1 cellular context compared by ENCODE assay signal in the genomic region with DNA sequence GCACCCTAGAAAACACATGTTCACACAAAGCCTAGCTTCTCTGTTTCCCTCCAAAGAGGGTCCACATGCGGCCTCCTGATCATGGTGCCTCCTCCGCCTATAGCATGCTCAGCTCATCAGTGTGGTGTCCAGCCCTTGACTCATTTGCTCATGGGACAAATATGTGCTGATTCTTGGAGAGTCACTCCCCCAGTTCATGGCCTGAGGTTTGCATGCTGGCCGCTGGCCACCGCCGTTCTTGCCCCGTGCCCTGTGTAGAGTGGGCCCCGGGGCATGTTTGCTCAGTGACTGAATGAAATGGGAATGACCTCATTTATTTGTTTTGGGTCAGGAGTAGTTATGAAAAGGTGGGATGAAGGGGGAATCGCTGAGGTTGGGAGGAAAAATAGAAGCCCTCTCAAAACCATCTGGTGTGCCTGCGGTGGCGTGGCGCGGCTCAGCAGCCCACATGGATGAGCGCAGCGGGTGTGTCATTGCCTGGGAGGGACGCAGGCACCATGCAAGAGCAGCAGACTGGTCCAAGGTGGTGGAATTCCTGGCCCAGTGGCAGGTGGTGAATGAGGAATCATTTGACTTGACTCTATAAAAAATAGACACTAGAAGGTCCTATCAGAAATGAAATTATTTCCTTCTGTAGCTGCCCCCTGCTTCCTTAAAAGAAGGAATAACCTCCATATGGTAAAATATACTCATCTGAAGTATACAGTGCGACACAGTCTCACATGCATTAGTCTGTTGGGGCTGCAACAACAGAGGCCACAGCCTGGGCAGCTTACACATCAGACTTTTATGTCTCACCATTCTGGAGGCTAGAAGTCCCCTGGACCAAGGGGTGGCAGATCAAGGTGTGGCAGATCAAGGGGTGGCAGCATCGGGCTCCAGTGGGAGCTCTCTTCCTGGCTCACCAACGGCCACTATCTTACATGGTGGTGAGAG.
TF ChIP-seq lines count a peak whose summit lies in the region.

No MANE protein-coding gene starts in this region.

TF ChIP-seq in HepG2, 621 proteins besides CTCF, POLR2A, EP300 and RAD21 (continued from another document and continues in another):
- TF ChIP-seq, protein P1, sequence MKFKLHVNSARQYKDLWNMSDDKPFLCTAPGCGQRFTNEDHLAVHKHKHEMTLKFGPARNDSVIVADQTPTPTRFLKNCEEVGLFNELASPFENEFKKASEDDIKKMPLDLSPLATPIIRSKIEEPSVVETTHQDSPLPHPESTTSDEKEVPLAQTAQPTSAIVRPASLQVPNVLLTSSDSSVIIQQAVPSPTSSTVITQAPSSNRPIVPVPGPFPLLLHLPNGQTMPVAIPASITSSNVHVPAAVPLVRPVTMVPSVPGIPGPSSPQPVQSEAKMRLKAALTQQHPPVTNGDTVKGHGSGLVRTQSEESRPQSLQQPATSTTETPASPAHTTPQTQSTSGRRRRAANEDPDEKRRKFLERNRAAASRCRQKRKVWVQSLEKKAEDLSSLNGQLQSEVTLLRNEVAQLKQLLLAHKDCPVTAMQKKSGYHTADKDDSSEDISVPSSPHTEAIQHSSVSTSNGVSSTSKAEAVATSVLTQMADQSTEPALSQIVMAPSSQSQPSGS (CRISPR knock-in tag; IDR thresholded peaks at IDR 0.05) = peak; percentile 100
- TF ChIP-seq ELF3 (CRISPR knock-in tag; IDR thresholded peaks at IDR 0.05) (peak; percentile 68; the same call in 1 of the 2 replicates), ZNF616 (CRISPR knock-in tag; IDR thresholded peaks at IDR 0.05; ENCODE audit: low read depth) (0 out of 2 replicates have a peak, but pooled peaks have one; percentile 44), TEAD3 (CRISPR knock-in tag; optimal IDR thresholded peaks at IDR 0.05; ENCODE audit: borderline replicate concordance) (peak; percentile 91), ZNF441 (CRISPR knock-in tag; IDR thresholded peaks at IDR 0.05; ENCODE audit: borderline replicate concordance) (peak; percentile 64; the same call in 1 of the 2 replicates), TCF7 (IDR thresholded peaks at IDR 0.05; ENCODE audit: low read depth) (peak; percentile 16; the same call in 1 of the 2 replicates), ZNF263 (CRISPR knock-in tag; IDR thresholded peaks at IDR 0.05) (peak; percentile 57; the same call in 1 of the 2 replicates), PHF21A (CRISPR knock-in tag; IDR thresholded peaks at IDR 0.05) (peak; percentile 89), ZNF563 (CRISPR knock-in tag; IDR thresholded peaks at IDR 0.05) (0 out of 2 replicates have a peak, but pooled peaks have one; percentile 55), FOSL1 (CRISPR knock-in tag; IDR thresholded peaks at IDR 0.05; ENCODE audit: borderline replicate concordance) (peak; percentile 47; the same call in 1 of the 2 replicates), PRMT3 (CRISPR knock-in tag; IDR thresholded peaks at IDR 0.05; ENCODE audit: borderline replicate concordance, low read depth) (no peak), ZMYM2 (CRISPR knock-in tag; IDR thresholded peaks at IDR 0.05) (0 out of 2 replicates have a peak, but pooled peaks have one; percentile 25), MYC (CRISPR knock-in tag; IDR thresholded peaks at IDR 0.05; ENCODE audit: borderline replicate concordance) (peak; percentile 59; the same call in 1 of the 2 replicates), MTF1 (CRISPR knock-in tag; IDR thresholded peaks at IDR 0.05) (no peak), CBX5 (CRISPR knock-in tag; IDR thresholded peaks at IDR 0.05; ENCODE audit: borderline replicate concordance) (peak; percentile 70; the same call in 1 of the 2 replicates), HOXA3 (CRISPR knock-in tag; IDR thresholded peaks at IDR 0.05) (peak; percentile 71; the same call in 1 of the 2 replicates), ZBTB7B (CRISPR knock-in tag; IDR thresholded peaks at IDR 0.05) (peak; percentile 88), SOX5 (CRISPR knock-in tag; IDR thresholded peaks at IDR 0.05; ENCODE audit: borderline replicate concordance) (peak; percentile 79; the same call in 1 of the 2 replicates), HMGA1 (CRISPR knock-in tag; conservative IDR thresholded peaks at IDR 0.05) (no peak), PITX1 (CRISPR knock-in tag; IDR thresholded peaks at IDR 0.05) (peak; percentile 64; the same call in 1 of the 2 replicates), ZNF331 (CRISPR knock-in tag; IDR thresholded peaks at IDR 0.05) (peak; percentile 58; the same call in 1 of the 2 replicates), ZSCAN9 (CRISPR knock-in tag; IDR thresholded peaks at IDR 0.05; ENCODE audit: borderline replicate concordance) (0 out of 2 replicates have a peak, but pooled peaks have one; percentile 83), ZNF605 (CRISPR knock-in tag; IDR thresholded peaks at IDR 0.05) (peak; percentile 37; the same call in 1 of the 2 replicates), NR2F2 (IDR thresholded peaks at IDR 0.05; ENCODE audit: borderline replicate concordance, low read depth) (peak; percentile 48; the same call in 1 of the 2 replicates), ZNF292 (CRISPR knock-in tag; IDR thresholded peaks at IDR 0.05; ENCODE audit: borderline replicate concordance, low read depth) (peak; percentile 67; the same call in 1 of the 2 replicates), MXI1 (IDR thresholded peaks at IDR 0.05; ENCODE audit: borderline replicate concordance, low read depth, low read length) (peak; percentile 41; the same call in 1 of the 3 replicates), ZNF792 (CRISPR knock-in tag; IDR thresholded peaks at IDR 0.05) (peak; percentile 37; the same call in 1 of the 2 replicates), ISL2 (CRISPR knock-in tag; IDR thresholded peaks at IDR 0.05) (peak; percentile 61; the same call in 1 of the 2 replicates), PPARG (CRISPR knock-in tag; conservative IDR thresholded peaks at IDR 0.05) (peak; percentile 97), RNF2 (conservative IDR thresholded peaks at IDR 0.05; ENCODE audit: low read depth) (peak; percentile 74; the same call in 1 of the 2 replicates)
- TF ChIP-seq, protein P2, sequence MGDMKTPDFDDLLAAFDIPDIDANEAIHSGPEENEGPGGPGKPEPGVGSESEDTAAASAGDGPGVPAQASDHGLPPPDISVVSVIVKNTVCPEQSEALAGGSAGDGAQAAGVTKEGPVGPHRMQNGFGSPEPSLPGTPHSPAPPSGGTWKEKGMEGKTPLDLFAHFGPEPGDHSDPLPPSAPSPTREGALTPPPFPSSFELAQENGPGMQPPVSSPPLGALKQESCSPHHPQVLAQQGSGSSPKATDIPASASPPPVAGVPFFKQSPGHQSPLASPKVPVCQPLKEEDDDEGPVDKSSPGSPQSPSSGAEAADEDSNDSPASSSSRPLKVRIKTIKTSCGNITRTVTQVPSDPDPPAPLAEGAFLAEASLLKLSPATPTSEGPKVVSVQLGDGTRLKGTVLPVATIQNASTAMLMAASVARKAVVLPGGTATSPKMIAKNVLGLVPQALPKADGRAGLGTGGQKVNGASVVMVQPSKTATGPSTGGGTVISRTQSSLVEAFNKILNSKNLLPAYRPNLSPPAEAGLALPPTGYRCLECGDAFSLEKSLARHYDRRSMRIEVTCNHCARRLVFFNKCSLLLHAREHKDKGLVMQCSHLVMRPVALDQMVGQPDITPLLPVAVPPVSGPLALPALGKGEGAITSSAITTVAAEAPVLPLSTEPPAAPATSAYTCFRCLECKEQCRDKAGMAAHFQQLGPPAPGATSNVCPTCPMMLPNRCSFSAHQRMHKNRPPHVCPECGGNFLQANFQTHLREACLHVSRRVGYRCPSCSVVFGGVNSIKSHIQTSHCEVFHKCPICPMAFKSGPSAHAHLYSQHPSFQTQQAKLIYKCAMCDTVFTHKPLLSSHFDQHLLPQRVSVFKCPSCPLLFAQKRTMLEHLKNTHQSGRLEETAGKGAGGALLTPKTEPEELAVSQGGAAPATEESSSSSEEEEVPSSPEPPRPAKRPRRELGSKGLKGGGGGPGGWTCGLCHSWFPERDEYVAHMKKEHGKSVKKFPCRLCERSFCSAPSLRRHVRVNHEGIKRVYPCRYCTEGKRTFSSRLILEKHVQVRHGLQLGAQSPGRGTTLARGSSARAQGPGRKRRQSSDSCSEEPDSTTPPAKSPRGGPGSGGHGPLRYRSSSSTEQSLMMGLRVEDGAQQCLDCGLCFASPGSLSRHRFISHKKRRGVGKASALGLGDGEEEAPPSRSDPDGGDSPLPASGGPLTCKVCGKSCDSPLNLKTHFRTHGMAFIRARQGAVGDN (CRISPR knock-in tag; IDR thresholded peaks at IDR 0.05) = peak; percentile 82
- TF ChIP-seq, protein P3, sequence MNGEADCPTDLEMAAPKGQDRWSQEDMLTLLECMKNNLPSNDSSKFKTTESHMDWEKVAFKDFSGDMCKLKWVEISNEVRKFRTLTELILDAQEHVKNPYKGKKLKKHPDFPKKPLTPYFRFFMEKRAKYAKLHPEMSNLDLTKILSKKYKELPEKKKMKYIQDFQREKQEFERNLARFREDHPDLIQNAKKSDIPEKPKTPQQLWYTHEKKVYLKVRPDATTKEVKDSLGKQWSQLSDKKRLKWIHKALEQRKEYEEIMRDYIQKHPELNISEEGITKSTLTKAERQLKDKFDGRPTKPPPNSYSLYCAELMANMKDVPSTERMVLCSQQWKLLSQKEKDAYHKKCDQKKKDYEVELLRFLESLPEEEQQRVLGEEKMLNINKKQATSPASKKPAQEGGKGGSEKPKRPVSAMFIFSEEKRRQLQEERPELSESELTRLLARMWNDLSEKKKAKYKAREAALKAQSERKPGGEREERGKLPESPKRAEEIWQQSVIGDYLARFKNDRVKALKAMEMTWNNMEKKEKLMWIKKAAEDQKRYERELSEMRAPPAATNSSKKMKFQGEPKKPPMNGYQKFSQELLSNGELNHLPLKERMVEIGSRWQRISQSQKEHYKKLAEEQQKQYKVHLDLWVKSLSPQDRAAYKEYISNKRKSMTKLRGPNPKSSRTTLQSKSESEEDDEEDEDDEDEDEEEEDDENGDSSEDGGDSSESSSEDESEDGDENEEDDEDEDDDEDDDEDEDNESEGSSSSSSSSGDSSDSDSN (CRISPR knock-in tag; IDR thresholded peaks at IDR 0.05) = peak; percentile 66
- TF ChIP-seq, protein P4, sequence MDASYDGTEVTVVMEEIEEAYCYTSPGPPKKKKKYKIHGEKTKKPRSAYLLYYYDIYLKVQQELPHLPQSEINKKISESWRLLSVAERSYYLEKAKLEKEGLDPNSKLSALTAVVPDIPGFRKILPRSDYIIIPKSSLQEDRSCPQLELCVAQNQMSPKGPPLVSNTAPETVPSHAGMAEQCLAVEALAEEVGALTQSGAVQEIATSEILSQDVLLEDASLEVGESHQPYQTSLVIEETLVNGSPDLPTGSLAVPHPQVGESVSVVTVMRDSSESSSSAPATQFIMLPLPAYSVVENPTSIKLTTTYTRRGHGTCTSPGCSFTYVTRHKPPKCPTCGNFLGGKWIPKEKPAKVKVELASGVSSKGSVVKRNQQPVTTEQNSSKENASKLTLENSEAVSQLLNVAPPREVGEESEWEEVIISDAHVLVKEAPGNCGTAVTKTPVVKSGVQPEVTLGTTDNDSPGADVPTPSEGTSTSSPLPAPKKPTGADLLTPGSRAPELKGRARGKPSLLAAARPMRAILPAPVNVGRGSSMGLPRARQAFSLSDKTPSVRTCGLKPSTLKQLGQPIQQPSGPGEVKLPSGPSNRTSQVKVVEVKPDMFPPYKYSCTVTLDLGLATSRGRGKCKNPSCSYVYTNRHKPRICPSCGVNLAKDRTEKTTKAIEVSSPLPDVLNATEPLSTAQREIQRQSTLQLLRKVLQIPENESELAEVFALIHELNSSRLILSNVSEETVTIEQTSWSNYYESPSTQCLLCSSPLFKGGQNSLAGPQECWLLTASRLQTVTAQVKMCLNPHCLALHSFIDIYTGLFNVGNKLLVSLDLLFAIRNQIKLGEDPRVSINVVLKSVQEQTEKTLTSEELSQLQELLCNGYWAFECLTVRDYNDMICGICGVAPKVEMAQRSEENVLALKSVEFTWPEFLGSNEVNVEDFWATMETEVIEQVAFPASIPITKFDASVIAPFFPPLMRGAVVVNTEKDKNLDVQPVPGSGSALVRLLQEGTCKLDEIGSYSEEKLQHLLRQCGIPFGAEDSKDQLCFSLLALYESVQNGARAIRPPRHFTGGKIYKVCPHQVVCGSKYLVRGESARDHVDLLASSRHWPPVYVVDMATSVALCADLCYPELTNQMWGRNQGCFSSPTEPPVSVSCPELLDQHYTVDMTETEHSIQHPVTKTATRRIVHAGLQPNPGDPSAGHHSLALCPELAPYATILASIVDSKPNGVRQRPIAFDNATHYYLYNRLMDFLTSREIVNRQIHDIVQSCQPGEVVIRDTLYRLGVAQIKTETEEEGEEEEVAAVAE (CRISPR knock-in tag; IDR thresholded peaks at IDR 0.05; ENCODE audit: borderline replicate concordance) = 0 out of 2 replicates have a peak, but pooled peaks have one; percentile 58
- TF ChIP-seq, protein P5, sequence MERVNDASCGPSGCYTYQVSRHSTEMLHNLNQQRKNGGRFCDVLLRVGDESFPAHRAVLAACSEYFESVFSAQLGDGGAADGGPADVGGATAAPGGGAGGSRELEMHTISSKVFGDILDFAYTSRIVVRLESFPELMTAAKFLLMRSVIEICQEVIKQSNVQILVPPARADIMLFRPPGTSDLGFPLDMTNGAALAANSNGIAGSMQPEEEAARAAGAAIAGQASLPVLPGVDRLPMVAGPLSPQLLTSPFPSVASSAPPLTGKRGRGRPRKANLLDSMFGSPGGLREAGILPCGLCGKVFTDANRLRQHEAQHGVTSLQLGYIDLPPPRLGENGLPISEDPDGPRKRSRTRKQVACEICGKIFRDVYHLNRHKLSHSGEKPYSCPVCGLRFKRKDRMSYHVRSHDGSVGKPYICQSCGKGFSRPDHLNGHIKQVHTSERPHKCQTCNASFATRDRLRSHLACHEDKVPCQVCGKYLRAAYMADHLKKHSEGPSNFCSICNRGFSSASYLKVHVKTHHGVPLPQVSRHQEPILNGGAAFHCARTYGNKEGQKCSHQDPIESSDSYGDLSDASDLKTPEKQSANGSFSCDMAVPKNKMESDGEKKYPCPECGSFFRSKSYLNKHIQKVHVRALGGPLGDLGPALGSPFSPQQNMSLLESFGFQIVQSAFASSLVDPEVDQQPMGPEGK (CRISPR knock-in tag; IDR thresholded peaks at IDR 0.05) = peak; percentile 86
- TF ChIP-seq, protein P6, sequence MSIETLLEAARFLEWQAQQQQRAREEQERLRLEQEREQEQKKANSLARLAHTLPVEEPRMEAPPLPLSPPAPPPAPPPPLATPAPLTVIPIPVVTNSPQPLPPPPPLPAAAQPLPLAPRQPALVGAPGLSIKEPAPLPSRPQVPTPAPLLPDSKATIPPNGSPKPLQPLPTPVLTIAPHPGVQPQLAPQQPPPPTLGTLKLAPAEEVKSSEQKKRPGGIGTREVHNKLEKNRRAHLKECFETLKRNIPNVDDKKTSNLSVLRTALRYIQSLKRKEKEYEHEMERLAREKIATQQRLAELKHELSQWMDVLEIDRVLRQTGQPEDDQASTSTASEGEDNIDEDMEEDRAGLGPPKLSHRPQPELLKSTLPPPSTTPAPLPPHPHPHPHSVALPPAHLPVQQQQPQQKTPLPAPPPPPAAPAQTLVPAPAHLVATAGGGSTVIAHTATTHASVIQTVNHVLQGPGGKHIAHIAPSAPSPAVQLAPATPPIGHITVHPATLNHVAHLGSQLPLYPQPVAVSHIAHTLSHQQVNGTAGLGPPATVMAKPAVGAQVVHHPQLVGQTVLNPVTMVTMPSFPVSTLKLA (IDR thresholded peaks at IDR 0.05) = peak; percentile 26; the same call in 1 of the 2 replicates
